ENCODE assay signal across 16 cellular contexts in genomic region chr11:2071748-2072385, GRCh38.
DNase-seq lines count a peak whose midpoint lies in the region; ATAC-seq and TF ChIP-seq lines count a peak whose summit lies in the region.
"Had no signal": no experiment of that assay in that cellular context is flagged by ENCODE, and none has a peak within 500 bp of the region (broad histone marks: within the 10 kb centered on the region; RNA-seq: fewer than 3 reads in every experiment).

No MANE protein-coding gene starts in this region.

- no peak overlapping the region for H3K18ac ChIP-seq in neuronal stem cell (ENCODE audit: low read length)

- no peak overlapping the region for H3K23ac ChIP-seq in neuronal stem cell (ENCODE audit: low read depth, low read length, poor library complexity)

- peak overlapping the region; percentile 53 for H3K9ac ChIP-seq in neuronal stem cell (ENCODE audit: low read depth, low read length, poor library complexity)
- H3K9ac ChIP-seq: BLaER1, GM23248 had no signal

- no peak overlapping the region for H2BK5ac ChIP-seq in neuronal stem cell (ENCODE audit: low read length)

- H2AFZ ChIP-seq in neuronal stem cell (ENCODE audit: low read length) = no peak overlapping the region
- H2AFZ ChIP-seq: GM23248 had no signal

- H3K4me2 ChIP-seq in neuronal stem cell (ENCODE audit: insufficient read depth, low read length, poor library complexity, severe bottlenecking) = no peak overlapping the region
- H3K4me2 ChIP-seq: BLaER1 had no signal

- intact Hi-C loops in upper lobe of right lung (cut with DNase I) = no loop called here

- H3K4me1 ChIP-seq in neuronal stem cell (ENCODE audit: control insufficient read depth in 2 of 2, insufficient read depth in 1 of 2, low read depth in 1 of 2, low read length in 2 of 2) (no peaks in the 10 kb centered on the region), upper lobe of right lung (no peaks in the 10 kb centered on the region)
- H3K4me1 ChIP-seq: Caco-2 had no signal

- peak; percentile 69 for DNase-seq in amniotic epithelial cell (ENCODE audit: low read depth)
- peak; percentile 16 for DNase-seq in fibroblast of pulmonary artery (ENCODE audit: low read depth)
- no peak for DNase-seq in neuronal stem cell (ENCODE audit: low spot score)
- DNase-seq in upper lobe of right lung = peak; percentile 36
- DNase-seq in DMS 273 treated with DMSO at 0.1 percent for 48 hours (lab: John Stamatoyannopoulos, UW) = no peak
- DNase-seq: AML-193; Caco-2; CD8-positive, alpha-beta memory T cell; DMS53; GF-D8 had no signal

- no peak overlapping the region for H3K27ac ChIP-seq in neuronal stem cell (replicated peaks; ENCODE audit: low read length)
- H3K27ac ChIP-seq in upper lobe of right lung = no peak overlapping the region
- H3K27ac ChIP-seq: BLaER1, GM23248 had no signal

- no peak overlapping the region for H2BK120ac ChIP-seq in neuronal stem cell (ENCODE audit: low read depth, low read length)

- H3K36me3 ChIP-seq in neuronal stem cell (replicated peaks in 1 of 2; ENCODE audit: control insufficient read depth in 2 of 2, insufficient read depth in 2 of 2, low read length in 2 of 2) (no peaks in the 10 kb centered on the region), upper lobe of right lung (no peaks in the 10 kb centered on the region)
- H3K36me3 ChIP-seq: BLaER1 had no signal

- H3K4me3 ChIP-seq in fibroblast of pulmonary artery (replicated peaks; ENCODE audit: low read depth, low read length) = no peak overlapping the region
- no peak overlapping the region for H3K4me3 ChIP-seq in neuronal stem cell (ENCODE audit: low read length in 2 of 2)
- H3K4me3 ChIP-seq in upper lobe of right lung = no peak overlapping the region
- H3K4me3 ChIP-seq: BLaER1, GM23248 had no signal

- H3K14ac ChIP-seq in neuronal stem cell (ENCODE audit: low read length) = no peak overlapping the region

- ATAC-seq in upper lobe of right lung = no peak
- ATAC-seq in GM21529 (IDR thresholded peaks at IDR 0.05; ENCODE audit: unreplicated experiment) = no peak
- no peak for ATAC-seq in GM21717 (IDR thresholded peaks at IDR 0.05; ENCODE audit: unreplicated experiment)
- ATAC-seq in GM19023 (IDR thresholded peaks at IDR 0.05; ENCODE audit: unreplicated experiment) = no peak
- ATAC-seq: HCT116 had no signal

- no peak overlapping the region for H4K8ac ChIP-seq in neuronal stem cell (ENCODE audit: low read depth, low read length)

- TF ChIP-seq CTCF in fibroblast of pulmonary artery (IDR thresholded peaks at IDR 0.05; ENCODE audit: low read length, missing control alignments) (no peak), upper lobe of right lung (IDR thresholded peaks at IDR 0.05) (no peak)

- no peak overlapping the region for H2BK12ac ChIP-seq in neuronal stem cell (ENCODE audit: low read length)

- H4K91ac ChIP-seq in neuronal stem cell (ENCODE audit: low read depth, low read length, poor library complexity) = no peak overlapping the region

- peaks cover 0 to 11% (median 0%) of the 10 kb centered on the region in 3 experiments for H3K27me3 ChIP-seq in neuronal stem cell (ENCODE audit: control insufficient read depth in 3 of 3, insufficient read depth in 3 of 3, low read depth in 1 of 3, low read length in 3 of 3)
- H3K27me3 ChIP-seq in upper lobe of right lung = peaks cover 10% of the 10 kb centered on the region
- H3K27me3 ChIP-seq: BLaER1 had no signal

- H3K9me3 ChIP-seq in neuronal stem cell (replicated peaks in 1 of 2; ENCODE audit: control insufficient read depth in 2 of 2, insufficient read depth in 1 of 2, low read depth in 1 of 2, low read length in 2 of 2) = peaks cover 0 to 2% of the 10 kb centered on the region in 2 donors
- H3K9me3 ChIP-seq in upper lobe of right lung = no peaks in the 10 kb centered on the region
- H3K9me3 ChIP-seq: Caco-2 had no signal

- H2BK15ac ChIP-seq in neuronal stem cell (ENCODE audit: low read length) = no peak overlapping the region

- H3K4ac ChIP-seq in neuronal stem cell (ENCODE audit: low read length) = no peak overlapping the region

- WGBS in neuronal stem cell (ENCODE audit: extremely low coverage in 2 of 2, insufficient read length in 2 of 2, insufficient replicate concordance in 1 of 2), 2 donors = no CpG with 5 or more reads among the region's 11 CpGs

- no peaks in the 10 kb centered on the region for H3K79me1 ChIP-seq in neuronal stem cell (ENCODE audit: low read depth, low read length)

- no peak overlapping the region for H2AK5ac ChIP-seq in neuronal stem cell (ENCODE audit: low read depth, low read length)

Comparison
In these comparisons a context has a peak if more than half of its experiments do, and no peak if none do; other contexts are left out.
1. DNase-seq: peak in amniotic epithelial cell (single experiment), fibroblast of pulmonary artery (single experiment) and upper lobe of right lung (single experiment); none in neuronal stem cell (single experiment) and DMS 273 treated with DMSO at 0.1 percent for 48 hours (single experiment).